Comparison of ENCODE assay signal across 1 cellular context in genomic region chr1:203860396-203860951, GRCh38.
TF ChIP-seq lines count a peak whose summit lies in the region.

No MANE protein-coding gene starts in this region.

TF ChIP-seq in GM12878, 131 proteins besides CTCF, POLR2A, EP300 and RAD21 (continued from another document):
- TF ChIP-seq BCLAF1 (IDR thresholded peaks at IDR 0.05) = no peak
- no peak for TF ChIP-seq SREBF2 (IDR thresholded peaks at IDR 0.05; ENCODE audit: low read length)
- TF ChIP-seq CBFB (IDR thresholded peaks at IDR 0.05; ENCODE audit: low read depth) = no peak
- TF ChIP-seq SIN3A (IDR thresholded peaks at IDR 0.05; ENCODE audit: low read depth, low read length) = no peak
- TF ChIP-seq STAT3 (IDR thresholded peaks at IDR 0.05; ENCODE audit: low read depth, low read length) = no peak
- no peak for TF ChIP-seq NR2F1 (conservative IDR thresholded peaks at IDR 0.05)
- no peak for TF ChIP-seq SRF (IDR thresholded peaks at IDR 0.05; ENCODE audit: low read depth in 2 of 2, low read length in 2 of 2)
- TF ChIP-seq PAX5 (IDR thresholded peaks at IDR 0.05; ENCODE audit: borderline replicate concordance, low read depth, low read length) = no peak
- TF ChIP-seq ASH2L (IDR thresholded peaks at IDR 0.05; ENCODE audit: borderline replicate concordance, low read depth) = no peak
- TF ChIP-seq RAD51 (IDR thresholded peaks at IDR 0.05) = no peak
- TF ChIP-seq NRF1 (conservative IDR thresholded peaks at IDR 0.05; ENCODE audit: low read depth, low read length) = no peak
